Comparison of ENCODE assay signal across 1 cellular context in genomic region chr10:93926613-93927012, GRCh38.
TF ChIP-seq lines count a peak whose summit lies in the region.

No MANE protein-coding gene starts in this region.

TF ChIP-seq in SK-N-SH treated with all-trans-retinoic acid at 6 μM for 48 hours, 23 proteins besides CTCF, POLR2A, EP300 and RAD21 (continued from another document):
- TF ChIP-seq ESRRG (CRISPR knock-in tag; IDR thresholded peaks at IDR 0.05), result no peak
- TF ChIP-seq ZC3H10 (CRISPR knock-in tag; IDR thresholded peaks at IDR 0.05), result peak; percentile 93
